3 cellular contexts compared by ENCODE assay signal in genomic region chr22:26613753-26614152, GRCh38. TPM values are rescaled to one million over a fixed set of nuclear protein-coding genes. Genes with fewer than 3 reads are reported as not detected.
"Had no signal": no experiment of that assay in that cellular context is flagged by ENCODE, and none has a peak within 500 bp of the region (broad histone marks: within the 10 kb centered on the region; RNA-seq: fewer than 3 reads in every experiment).

No MANE protein-coding gene starts in this region.

RNA-seq across cellular contexts. Expression of gene CRYBB1, which starts 4.1 kb away (rescaled TPM):
- total RNA-seq: bronchial epithelial cell, LHCN-M2 had no signal

RNA-seq across cellular contexts. Expression of gene CRYBA4, which starts 8.0 kb away (rescaled TPM):
- total RNA-seq: bronchial epithelial cell, LHCN-M2, Right ventricle myocardium superior had no signal
